ENCODE assay signal across 8 cellular contexts in genomic region chr17:64496348-64496785, GRCh38. TPM values are rescaled to one million over a fixed set of nuclear protein-coding genes. Genes with fewer than 3 reads are reported as not detected.
DNase-seq lines count a peak whose midpoint lies in the region; ATAC-seq, FAIRE-seq and TF ChIP-seq lines count a peak whose summit lies in the region.

No MANE protein-coding gene starts in this region.

- ATAC-seq in CD8-positive, alpha-beta T cell: no peak
- ATAC-seq in central memory CD8-positive, alpha-beta T cell (replicated peaks; ENCODE audit: extremely low read depth, poor library complexity, severe bottlenecking): no peak

- intact Hi-C loops in CD8-positive, alpha-beta T cell (cut with DNase I, micrococcal nuclease): loop anchor here (2.0 to 10.0 kb wide), 3 partner anchors 172 to 654 kb away; partner anchors contain the start of gene SMARCD2 (in 1 of the 2)

- H3K4me3 Mint-ChIP-seq in CD8-positive, alpha-beta T cell: peak overlapping the region; percentile 99
- H3K4me3 Mint-ChIP-seq in central memory CD8-positive, alpha-beta T cell: peak overlapping the region; percentile 99

- no peaks in the 10 kb centered on the region for H3K27me3 ChIP-seq in CD8-positive, alpha-beta T cell (ENCODE audit: insufficient read depth, low read length)
- H3K27me3 ChIP-seq in muscle layer of colon (ENCODE audit: control insufficient read depth in 1 of 2, insufficient read depth in 2 of 2, low read length in 2 of 2): no peaks in the 10 kb centered on the region

- H3K36me3 Mint-ChIP-seq in CD8-positive, alpha-beta T cell: peaks cover 58% of the 10 kb centered on the region
- peaks cover 61% of the 10 kb centered on the region for H3K36me3 Mint-ChIP-seq in central memory CD8-positive, alpha-beta T cell (ENCODE audit: insufficient read depth)

- H3K27ac ChIP-seq in CD8-positive, alpha-beta T cell (ENCODE audit: low read depth, low read length): peak overlapping the region; percentile 65
- peak overlapping the region; percentile 79 for H3K27ac ChIP-seq in muscle layer of colon (ENCODE audit: low read depth, low read length)

- POLR2A ChIA-PET in CD8-positive, alpha-beta T cell (lab: Charles Lee): interaction anchor here (0.6 to 3.2 kb wide), 10 partner anchors 10 to 796 kb away, joined by 3 to 135 read pairs (median 4); partner anchors contain the start of genes CEP95 and DDX5

- H3K27ac Mint-ChIP-seq in CD8-positive, alpha-beta T cell: peak overlapping the region; percentile 98
- H3K27ac Mint-ChIP-seq in central memory CD8-positive, alpha-beta T cell (ENCODE audit: low read depth): peak overlapping the region; percentile 100

- no peaks in the 10 kb centered on the region for H3K9me3 Mint-ChIP-seq in CD8-positive, alpha-beta T cell
- no peaks in the 10 kb centered on the region for H3K9me3 Mint-ChIP-seq in central memory CD8-positive, alpha-beta T cell

- peaks cover 22% of the 10 kb centered on the region for H3K36me3 ChIP-seq in CD8-positive, alpha-beta T cell (ENCODE audit: insufficient read depth, low read length)
- H3K36me3 ChIP-seq in muscle layer of colon (ENCODE audit: insufficient read depth, low read length): peaks cover 48% of the 10 kb centered on the region

- H3K4me3 ChIP-seq in CD8-positive, alpha-beta T cell (ENCODE audit: low read depth, low read length): peak overlapping the region; percentile 85
- peak overlapping the region; percentile 73 for H3K4me3 ChIP-seq in muscle layer of colon (ENCODE audit: low read depth in 1 of 2, low read length in 2 of 2)

- peaks cover 79% of the 10 kb centered on the region for H3K4me1 Mint-ChIP-seq in CD8-positive, alpha-beta T cell (ENCODE audit: low read depth)
- H3K4me1 Mint-ChIP-seq in central memory CD8-positive, alpha-beta T cell: peaks cover 68% of the 10 kb centered on the region

- DNase-seq in CD8-positive, alpha-beta T cell: no peak
- DNase-seq in HuH-7.5 (ENCODE audit: low spot score) (peak; percentile 23), NCI-H82 (lab: John Stamatoyannopoulos, UW) (no peak), H54 (ENCODE audit: insufficient read length, low spot score) (no peak), AG08396 (ENCODE audit: low spot score) (no peak)
- DNase-seq in central memory CD8-positive, alpha-beta T cell (ENCODE audit: low spot score in 2 of 2): no peak
- DNase-seq in stimulated activated CD4-positive, alpha-beta T cell treated with anti-CD3 and anti-CD28 coated beads, Interleukin-15, amount 100 ng/mL, for 24 hours: no peak

- peaks cover 38% of the 10 kb centered on the region for H3K4me1 ChIP-seq in CD8-positive, alpha-beta T cell (ENCODE audit: insufficient read depth, low read length)
- peaks cover 38% of the 10 kb centered on the region for H3K4me1 ChIP-seq in muscle layer of colon (ENCODE audit: insufficient read depth, low read length)

- no peaks in the 10 kb centered on the region for H3K9me3 ChIP-seq in CD8-positive, alpha-beta T cell (ENCODE audit: low read length)
- no peaks in the 10 kb centered on the region for H3K9me3 ChIP-seq in muscle layer of colon (ENCODE audit: low read length)

- no peak for TF ChIP-seq CTCF in CD8-positive, alpha-beta T cell (IDR thresholded peaks at IDR 0.05)

- CTCF ChIA-PET in CD8-positive, alpha-beta T cell (lab: Charles Lee): interaction anchor here (0.9 to 12.8 kb wide), 6 partner anchors 8 to 153 kb away, joined by 3 to 246 read pairs (median 7); partner anchors contain the start of genes CEP95 and DDX5

- no peaks in the 10 kb centered on the region for H3K27me3 Mint-ChIP-seq in CD8-positive, alpha-beta T cell (ENCODE audit: low read depth)
- no peaks in the 10 kb centered on the region for H3K27me3 Mint-ChIP-seq in central memory CD8-positive, alpha-beta T cell

- TF ChIP-seq POLR2A in H54 (IDR thresholded peaks at IDR 0.05; ENCODE audit: low read depth, low read length): no peak

- H3K9ac ChIP-seq in muscle layer of colon (ENCODE audit: low read length): peak overlapping the region; percentile 44

- no peak for FAIRE-seq in H54 (lab: Jason Lieb, UNC)

RNA-seq across cellular contexts. Expression of gene POLG2, which starts 0.5 kb away (rescaled TPM):
- total RNA-seq in CD8-positive, alpha-beta T cell: 10 to 100 TPM; 28.1 to 32.7 TPM

RNA-seq across cellular contexts. Expression of gene DDX5, which starts 9.7 kb away (rescaled TPM):
- 1,000 to 10,000 TPM; 2,300 to 2,332 TPM for total RNA-seq in CD8-positive, alpha-beta T cell

RNA-seq across cellular contexts. Expression of gene CEP95, which starts 10.4 kb away (rescaled TPM):
- 100 to 1,000 TPM; 248 to 282 TPM for total RNA-seq in CD8-positive, alpha-beta T cell

RNA-seq across cellular contexts. Expression of gene MILR1, which starts 47.5 kb away (rescaled TPM):
- total RNA-seq in CD8-positive, alpha-beta T cell: not detected
